In genomic region chr20:61720348-61720696, GRCh38 we compare ENCODE assay signal across 17 cellular contexts.
DNase-seq lines count a peak whose midpoint lies in the region; ATAC-seq and TF ChIP-seq lines count a peak whose summit lies in the region.
"Had no signal": no experiment of that assay in that cellular context is flagged by ENCODE, and none has a peak within 500 bp of the region (broad histone marks: within the 10 kb centered on the region; RNA-seq: fewer than 3 reads in every experiment).

No MANE protein-coding gene starts in this region.

- H3K27me3 Mint-ChIP-seq in activated naive CD8-positive, alpha-beta T cell: no peaks in the 10 kb centered on the region
- no peaks in the 10 kb centered on the region for H3K27me3 Mint-ChIP-seq in activated naive CD8-positive, alpha-beta T cell treated with anti-CD3 and anti-CD28 coated beads, Interleukin-2, amount 50 U/mL, for 24 hours
- H3K27me3 Mint-ChIP-seq in T-cell: peaks cover 0 to 2% of the 10 kb centered on the region in 2 donors
- H3K27me3 Mint-ChIP-seq: activated B cell treated with CpG ODN at 0.5 μM for 24 hours had no signal

- POLR2A ChIA-PET in T-cell (lab: Charles Lee): no interaction called here
- POLR2A ChIA-PET in PC-9 (lab: Charles Lee; ENCODE audit: unreplicated experiment): no interaction called here

- H3K4me1 ChIP-seq in duodenal mucosa (ENCODE audit: control insufficient read depth in 1 of 2, insufficient read depth in 2 of 2, low read length in 2 of 2) (no peaks in the 10 kb centered on the region), PC-9 (replicated peaks; ENCODE audit: insufficient read depth) (no peaks in the 10 kb centered on the region)
- H3K4me1 ChIP-seq: colonic mucosa, gastrocnemius medialis, left lung had no signal

- CTCF ChIA-PET in T-cell (lab: Charles Lee) (interaction anchor here in 1 of 2 donors (0.5 kb wide), 1 partner anchor 347 kb away, joined by 4 read pairs; no protein-coding TSS in a partner anchor), PC-9 (lab: Charles Lee) (no interaction called here)

- H3F3A ChIP-seq in PC-9 (ENCODE audit: insufficient read depth, low read depth): no peaks in the 10 kb centered on the region

- peaks cover 0 to 7% of the 10 kb centered on the region in 2 donors for H3K27me3 ChIP-seq in duodenal mucosa (ENCODE audit: control insufficient read depth in 1 of 2, insufficient read depth in 2 of 2, low read length in 2 of 2)
- H3K27me3 ChIP-seq in PC-9 (ENCODE audit: insufficient read depth, low read depth): peaks cover 90% of the 10 kb centered on the region
- H3K27me3 ChIP-seq: colonic mucosa, hepatocyte had no signal

- no peaks in the 10 kb centered on the region for H3K79me2 ChIP-seq in PC-9 (ENCODE audit: low read depth)
- H3K79me2 ChIP-seq: hepatocyte had no signal

- TF ChIP-seq CTCF in PC-9 (conservative IDR thresholded peaks at IDR 0.05): no peak

- H3K4me3 Mint-ChIP-seq in activated naive CD8-positive, alpha-beta T cell: peak overlapping the region; percentile 92
- no peak overlapping the region for H3K4me3 Mint-ChIP-seq in activated naive CD8-positive, alpha-beta T cell treated with anti-CD3 and anti-CD28 coated beads, Interleukin-2, amount 50 U/mL, for 24 hours
- H3K4me3 Mint-ChIP-seq in T-cell: peak overlapping the region; percentile 80 to 85 (median 82)
- H3K4me3 Mint-ChIP-seq: activated B cell treated with CpG ODN at 0.5 μM for 24 hours had no signal

- no peak overlapping the region for H3K27ac ChIP-seq in duodenal mucosa (ENCODE audit: low read depth, low read length)
- H3K27ac ChIP-seq in PC-9: no peak overlapping the region
- H3K27ac ChIP-seq: C4-2B, colonic mucosa, gastrocnemius medialis, hepatocyte, left lung had no signal

- no peak overlapping the region for H3K4me2 ChIP-seq in PC-9
- H3K4me2 ChIP-seq: hepatocyte had no signal

- no peaks in the 10 kb centered on the region for H3K36me3 Mint-ChIP-seq in activated naive CD8-positive, alpha-beta T cell
- no peaks in the 10 kb centered on the region for H3K36me3 Mint-ChIP-seq in activated naive CD8-positive, alpha-beta T cell treated with anti-CD3 and anti-CD28 coated beads, Interleukin-2, amount 50 U/mL, for 24 hours (ENCODE audit: low read depth)
- no peaks in the 10 kb centered on the region for H3K36me3 Mint-ChIP-seq in T-cell
- H3K36me3 Mint-ChIP-seq: IgD-negative memory B cell had no signal

- no peaks in the 10 kb centered on the region for H3K36me3 ChIP-seq in duodenal mucosa (ENCODE audit: control insufficient read depth in 1 of 2, insufficient read depth in 2 of 2, low read length in 2 of 2)
- H3K36me3 ChIP-seq in PC-9 (ENCODE audit: low read depth): no peaks in the 10 kb centered on the region
- H3K36me3 ChIP-seq: colonic mucosa, gastrocnemius medialis, left lung had no signal

- no peak for DNase-seq in activated naive CD8-positive, alpha-beta T cell treated with anti-CD3 and anti-CD28 coated beads, Interleukin-2, amount 50 U/mL, for 24 hours
- DNase-seq in T-cell: no peak
- DNase-seq in PC-9: no peak
- DNase-seq in GF-D8 (lab: John Stamatoyannopoulos, UW): no peak
- DNase-seq: activated B cell treated with CpG ODN at 0.5 μM for 24 hours, amygdala, colonic mucosa, gastrocnemius medialis, NCI-H2081, NCI-H446 had no signal

- H3K9me3 Mint-ChIP-seq in activated naive CD8-positive, alpha-beta T cell (ENCODE audit: low read depth): no peaks in the 10 kb centered on the region
- no peaks in the 10 kb centered on the region for H3K9me3 Mint-ChIP-seq in activated naive CD8-positive, alpha-beta T cell treated with anti-CD3 and anti-CD28 coated beads, Interleukin-2, amount 50 U/mL, for 24 hours
- H3K9me3 Mint-ChIP-seq in T-cell: no peaks in the 10 kb centered on the region
- H3K9me3 Mint-ChIP-seq: activated B cell treated with CpG ODN at 0.5 μM for 24 hours, IgD-negative memory B cell had no signal

- no peaks in the 10 kb centered on the region for H4K20me1 ChIP-seq in PC-9 (ENCODE audit: insufficient read depth)

- ATAC-seq in activated naive CD8-positive, alpha-beta T cell treated with anti-CD3 and anti-CD28 coated beads, Interleukin-2, amount 50 U/mL, for 24 hours: no peak
- ATAC-seq in T-cell (replicated peaks in 1 of 4) (no peak), HG03159 (IDR thresholded peaks at IDR 0.05; ENCODE audit: unreplicated experiment) (no peak)
- ATAC-seq: gastrocnemius medialis, left lung had no signal

- H2AFZ ChIP-seq in PC-9: no peak overlapping the region
- H2AFZ ChIP-seq: hepatocyte had no signal

- BruUV-seq in PC-9 (replicated peaks; lab: Mats Ljungman, UMichigan): no TSS peak

- intact Hi-C loops in PC-9 (cut with micrococcal nuclease; ENCODE audit: unreplicated experiment): no loop called here

- H3K9me2 ChIP-seq in PC-9 (ENCODE audit: insufficient read depth): no peaks in the 10 kb centered on the region

- H3K9ac ChIP-seq in duodenal mucosa (ENCODE audit: low read depth in 1 of 2, low read length in 2 of 2): no peak overlapping the region

- H3K27ac Mint-ChIP-seq in activated naive CD8-positive, alpha-beta T cell: no peak overlapping the region
- no peak overlapping the region for H3K27ac Mint-ChIP-seq in activated naive CD8-positive, alpha-beta T cell treated with anti-CD3 and anti-CD28 coated beads, Interleukin-2, amount 50 U/mL, for 24 hours
- peak overlapping the region; percentile 91 for H3K27ac Mint-ChIP-seq in T-cell
- H3K27ac Mint-ChIP-seq: activated B cell treated with CpG ODN at 0.5 μM for 24 hours, IgD-negative memory B cell had no signal

- H3K9me3 ChIP-seq in duodenal mucosa (ENCODE audit: control insufficient read depth in 1 of 2, low read length in 2 of 2): peaks cover 7% of the 10 kb centered on the region in 2 donors
- H3K9me3 ChIP-seq in PC-9 (ENCODE audit: insufficient read depth, low read depth): no peaks in the 10 kb centered on the region
- H3K9me3 ChIP-seq: colonic mucosa, gastrocnemius medialis had no signal

- peaks cover 21% of the 10 kb centered on the region for H3K4me1 Mint-ChIP-seq in activated naive CD8-positive, alpha-beta T cell (ENCODE audit: low read depth)
- H3K4me1 Mint-ChIP-seq in activated naive CD8-positive, alpha-beta T cell treated with anti-CD3 and anti-CD28 coated beads, Interleukin-2, amount 50 U/mL, for 24 hours: peaks cover 3% of the 10 kb centered on the region
- peaks cover 9 to 21% (median 19%) of the 10 kb centered on the region in 3 donors for H3K4me1 Mint-ChIP-seq in T-cell
- H3K4me1 Mint-ChIP-seq: activated B cell treated with CpG ODN at 0.5 μM for 24 hours, IgD-negative memory B cell had no signal

- H3K4me3 ChIP-seq in duodenal mucosa (ENCODE audit: low read depth in 1 of 2, low read length in 2 of 2) (peak overlapping the region; percentile 11 to 39), PC-9 (no peak overlapping the region)
- H3K4me3 ChIP-seq: colonic mucosa, gastrocnemius medialis, hepatocyte, left lung had no signal

Comparison
In these comparisons a context has a peak if more than half of its experiments do, and no peak if none do; other contexts are left out.
1. H3K27ac Mint-ChIP-seq: peak in T-cell (2 of 2); none in activated naive CD8-positive, alpha-beta T cell (single experiment) and activated naive CD8-positive, alpha-beta T cell treated with anti-CD3 and anti-CD28 coated beads, Interleukin-2, amount 50 U/mL, for 24 hours (single experiment).